23 cellular contexts compared by ENCODE assay signal in genomic region chr1:30039354-30040080, GRCh38.
"Had no signal": no experiment of that assay in that cellular context is flagged by ENCODE, and none has a peak within 500 bp of the region (broad histone marks: within the 10 kb centered on the region; RNA-seq: fewer than 3 reads in every experiment).

No MANE protein-coding gene starts in this region.

- H3K27ac ChIP-seq: coronary artery, heart right ventricle, parathyroid adenoma, spleen had no signal

- FAIRE-seq: bronchial epithelial cell, endometrium, kidney had no signal

- H3K4me3 ChIP-seq: coronary artery, heart right ventricle, spleen had no signal

- H3K4me3 Mint-ChIP-seq: activated B cell treated with CpG ODN at 0.5 μM for 24 hours; activated CD4-positive, alpha-beta T cell treated with anti-CD3 and anti-CD28 coated beads for 36 hours; activated naive CD4-positive, alpha-beta T cell treated with anti-CD3 and anti-CD28 coated beads, Interleukin-2, amount 10 ng/mL, durations not matched to agents 7 days and 5 days; natural killer cell treated with Interleukin-12 subunit alpha and Interleukin-12 subunit beta and Interleukin-15 and Interleukin-18, amount 100 ng/mL, for 72 hours; T-helper 17 cell had no signal

- H3K4me1 ChIP-seq: heart right ventricle, parathyroid adenoma, spleen had no signal

- DNase-seq: activated B cell treated with CpG ODN at 0.5 μM for 24 hours; activated CD4-positive, alpha-beta T cell treated with anti-CD3 and anti-CD28 coated beads for 36 hours; activated CD4-positive, alpha-beta T cell treated with anti-CD3 and anti-CD28 coated beads, Interleukin-2, amount 50 U/mL, for 4 hours; activated effector memory CD4-positive, alpha-beta T cell treated with anti-CD3 and anti-CD28 coated beads, Interleukin-2, amount 50 U/mL, for 16 hours; activated naive CD4-positive, alpha-beta T cell treated with anti-CD3 and anti-CD28 coated beads, Interleukin-2, amount 10 ng/mL, durations not matched to agents 7 days and 5 days; activated T-cell treated with anti-CD3 and anti-CD28 coated beads for 4 hours; amygdala; foreskin fibroblast; heart right ventricle; kidney; mammary epithelial cell; midbrain; spleen; stimulated activated CD4-positive, alpha-beta T cell treated with anti-CD3 and anti-CD28 coated beads, Interleukin-4, amount 100 ng/mL, for 4 hours; stimulated activated naive CD8-positive, alpha-beta T cell treated with anti-CD3 and anti-CD28 coated beads, Interleukin-15, Interleukin-2, amounts not matched to agents 100 U/mL and 50 U/mL, for 24 hours; SW 1271; T-helper 17 cell had no signal

- H3K36me3 ChIP-seq: heart right ventricle, spleen had no signal

- H3K9me3 Mint-ChIP-seq: natural killer cell treated with Interleukin-12 subunit alpha and Interleukin-12 subunit beta and Interleukin-15 and Interleukin-18, amount 100 ng/mL, for 72 hours had no signal

- H3K27ac Mint-ChIP-seq: activated B cell treated with CpG ODN at 0.5 μM for 24 hours; activated CD4-positive, alpha-beta T cell treated with anti-CD3 and anti-CD28 coated beads for 36 hours; activated naive CD4-positive, alpha-beta T cell treated with anti-CD3 and anti-CD28 coated beads, Interleukin-2, amount 10 ng/mL, durations not matched to agents 7 days and 5 days; natural killer cell treated with Interleukin-12 subunit alpha and Interleukin-12 subunit beta and Interleukin-15 and Interleukin-18, amount 100 ng/mL, for 72 hours; T-helper 17 cell had no signal

- ATAC-seq: activated CD4-positive, alpha-beta T cell treated with anti-CD3 and anti-CD28 coated beads for 36 hours; heart right ventricle; left lobe of liver; natural killer cell treated with Interleukin-12 subunit alpha and Interleukin-12 subunit beta and Interleukin-15 and Interleukin-18, amount 100 ng/mL, for 72 hours; stimulated activated naive CD8-positive, alpha-beta T cell treated with anti-CD3 and anti-CD28 coated beads, Interleukin-15, Interleukin-2, amounts not matched to agents 100 U/mL and 50 U/mL, for 24 hours; T-helper 17 cell had no signal

- H3K4me1 Mint-ChIP-seq: activated B cell treated with CpG ODN at 0.5 μM for 24 hours; activated CD4-positive, alpha-beta T cell treated with anti-CD3 and anti-CD28 coated beads for 36 hours; activated naive CD4-positive, alpha-beta T cell treated with anti-CD3 and anti-CD28 coated beads, Interleukin-2, amount 10 ng/mL, durations not matched to agents 7 days and 5 days; T-helper 17 cell had no signal

- H3K36me3 Mint-ChIP-seq: activated naive CD4-positive, alpha-beta T cell treated with anti-CD3 and anti-CD28 coated beads, Interleukin-2, amount 10 ng/mL, durations not matched to agents 7 days and 5 days; natural killer cell treated with Interleukin-12 subunit alpha and Interleukin-12 subunit beta and Interleukin-15 and Interleukin-18, amount 100 ng/mL, for 72 hours had no signal
